2 cellular contexts compared by ENCODE assay signal in the genomic region with DNA sequence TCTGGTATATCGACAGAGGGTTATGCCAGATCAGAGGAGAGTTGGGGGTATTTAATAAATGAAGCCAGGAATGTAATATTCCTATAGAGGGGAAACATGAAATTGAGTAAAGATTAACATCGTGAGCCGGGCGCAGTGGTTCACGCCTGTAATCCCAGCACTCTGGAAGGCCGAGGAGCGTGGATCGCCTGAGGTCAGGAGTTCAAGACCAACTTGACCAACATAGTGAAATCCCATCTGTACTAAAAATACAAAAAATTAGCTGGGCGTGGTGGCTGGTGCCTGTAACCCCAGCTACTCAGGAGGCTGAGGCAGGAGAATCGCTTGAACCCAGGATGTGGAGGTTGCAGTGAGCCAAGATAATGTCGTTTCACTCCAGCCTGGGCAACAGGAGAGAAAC.
DNase-seq lines count a peak whose midpoint lies in the region; ATAC-seq, FAIRE-seq and TF ChIP-seq lines count a peak whose summit lies in the region.
"Not testable (repeated sequence)": the region's sequence is repeated elsewhere in the genome, so short reads cannot be mapped to it uniquely, and the experiment has no call there.

No MANE protein-coding gene starts in this region.

- not testable (repeated sequence) for TF ChIP-seq EP300 in K562 (IDR thresholded peaks at IDR 0.05; ENCODE audit: low read length)

- H3K36me3 ChIP-seq in OCI-LY3 (replicated peaks; ENCODE audit: low read depth, low read length); K562 (ENCODE audit: control insufficient read depth, insufficient read depth, low read length): not testable (repeated sequence)

- not testable (repeated sequence) for H3K79me2 ChIP-seq in OCI-LY3 (ENCODE audit: low read length); K562 (ENCODE audit: control insufficient read depth, insufficient read depth, low read length)

- H3K27me3 ChIP-seq in OCI-LY3 (ENCODE audit: low read depth, low read length); K562 (ENCODE audit: control insufficient read depth in 2 of 2, insufficient read depth in 2 of 2, low read length in 2 of 2): not testable (repeated sequence)

- not testable (repeated sequence) for H3K27ac ChIP-seq in OCI-LY3 (ENCODE audit: low read length); K562 (ENCODE audit: extremely low read depth, low read depth, low read length)

- TF ChIP-seq RAD21 in K562 (CRISPR knock-in tag; conservative IDR thresholded peaks at IDR 0.05 in 1 of 2, IDR thresholded peaks at IDR 0.05 in 1 of 2) = not testable (repeated sequence)

- H3K4me1 ChIP-seq in OCI-LY3 (ENCODE audit: low read length) = peaks cover 14% of the 10 kb centered on the region
- H3K4me1 ChIP-seq in K562 (replicated peaks in 1 of 2; ENCODE audit: control insufficient read depth in 2 of 2, insufficient read depth in 2 of 2, low read length in 2 of 2) = peaks cover 9 to 22% of the 10 kb centered on the region in 2 experiments; a peak in 4 of 5 replicates

- CTCF ChIA-PET in K562 (lab: Yijun Ruan, JAX; ENCODE audit: low intra/inter-chr PET ratio) = not testable (repeated sequence)

- BruUV-seq in K562 (replicated peaks; lab: Mats Ljungman, UMichigan) = not testable (repeated sequence)

- peak overlapping the region; percentile 48 for H3K4me2 ChIP-seq in OCI-LY3 (ENCODE audit: low read length)
- H3K4me2 ChIP-seq in K562 (ENCODE audit: insufficient read depth, low read length) = peak overlapping the region; percentile 14; the same call in 1 of the 2 replicates

- not testable (repeated sequence) for H3K9me3 ChIP-seq in OCI-LY3 (ENCODE audit: insufficient read depth, low read length); K562 (replicated peaks; ENCODE audit: control insufficient read depth, insufficient read depth, low read depth, low read length)

- 0 out of 2 replicates have a peak overlapping the region, but pooled peaks have one; percentile 27 for H3K4me3 ChIP-seq in OCI-LY3 (ENCODE audit: low read length)
- H3K4me3 ChIP-seq in K562 = not testable (repeated sequence)

- H2AFZ ChIP-seq in OCI-LY3 (ENCODE audit: low read depth, low read length) = not testable (repeated sequence)
- H2AFZ ChIP-seq in K562 (ENCODE audit: low read depth, low read length) = peak overlapping the region; percentile 37

- peak in 1 of 4 experiments; percentile 47 for DNase-seq in K562 (ENCODE audit: extremely low read depth in 1 of 4, low spot score in 3 of 4)

- in situ Hi-C loops in K562 (cut with MboI) = not testable (repeated sequence)

- TF ChIP-seq POLR2A in K562 (conservative IDR thresholded peaks at IDR 0.05) = not testable (repeated sequence)

- not testable (repeated sequence) for ATAC-seq in K562

- peak; percentile 11 for FAIRE-seq in K562 (lab: Jason Lieb, UNC)

- TF ChIP-seq CTCF in OCI-LY3 (IDR thresholded peaks at IDR 0.05; ENCODE audit: low read depth, low read length); K562 (IDR thresholded peaks at IDR 0.05 in 2 of 3, conservative IDR thresholded peaks at IDR 0.05 in 1 of 3; ENCODE audit: insufficient read depth in 2 of 3, low read depth in 1 of 3, low read length in 3 of 3): not testable (repeated sequence)

- not testable (repeated sequence) for H3K9ac ChIP-seq in OCI-LY3 (ENCODE audit: low read length); K562 (ENCODE audit: insufficient read depth in 1 of 2, low read depth in 2 of 2, low read length in 2 of 2)

- not testable (repeated sequence) for H4K20me1 ChIP-seq in OCI-LY3 (ENCODE audit: insufficient read depth, low read length); K562 (replicated peaks; ENCODE audit: control insufficient read depth, insufficient read depth, low read length)

- H3K9me1 ChIP-seq in K562 (ENCODE audit: control insufficient read depth, insufficient read depth, low read length) = not testable (repeated sequence)

- intact Hi-C loops in K562 (cut with micrococcal nuclease) = not testable (repeated sequence)

- POLR2A ChIA-PET in K562 (lab: Yijun Ruan, JAX) = interaction anchor here (1.9 kb wide), 1 partner anchor 9 kb away, joined by 7 read pairs; no protein-coding TSS in a partner anchor

- 11% methylated on average over 11 of the region's 11 CpGs for WGBS in K562 (ENCODE audit: insufficient coverage, low coverage, missing lambda C conversion rate)

TF ChIP-seq in K562, 482 proteins besides CTCF, POLR2A, EP300 and RAD21 (continues in another document):
- TF ChIP-seq GTF3C2 (IDR thresholded peaks at IDR 0.05; ENCODE audit: borderline replicate concordance, extremely low read depth, insufficient read length) (peak; percentile 66), KDM1A (IDR thresholded peaks at IDR 0.05) (0 out of 4 replicates have a peak, but pooled peaks of 1 of the 2 experiments have one; percentile 15), ZBTB40 (IDR thresholded peaks at IDR 0.05) (peak; percentile 46; the same call in 1 of the 2 replicates)
- not testable (repeated sequence) for TF ChIP-seq ZBTB40 (CRISPR knock-in tag; IDR thresholded peaks at IDR 0.05)
